1 cellular context compared by ENCODE assay signal in genomic region chr18:6920099-6920955, GRCh38.
A peak's percentile ranks its signal among the peaks of the same experiment; 100 is the strongest.
TF ChIP-seq lines count a peak whose summit lies in the region.

No MANE protein-coding gene starts in this region.

TF ChIP-seq in K562, 482 proteins besides CTCF, POLR2A, EP300 and RAD21 (continued from another document and continues in another):
- TF ChIP-seq ZNF518B (CRISPR knock-in tag; IDR thresholded peaks at IDR 0.05), result no peak
- TF ChIP-seq JUN (IDR thresholded peaks at IDR 0.05; ENCODE audit: borderline replicate concordance, low read depth, low read length), result peak; percentile 29; the same call in 1 of the 2 replicates
- TF ChIP-seq JUN (CRISPR knock-in tag; IDR thresholded peaks at IDR 0.05; ENCODE audit: borderline replicate concordance), result no peak
- TF ChIP-seq SRSF3 (IDR thresholded peaks at IDR 0.05; ENCODE audit: insufficient read depth, low read length), result no peak
- TF ChIP-seq NONO (IDR thresholded peaks at IDR 0.05; ENCODE audit: low read depth in 2 of 2, low read length in 1 of 2), result no peak
- no peak for TF ChIP-seq CBX8 (IDR thresholded peaks at IDR 0.05; ENCODE audit: borderline replicate concordance, extremely low read depth, low read depth, low read length, poor library complexity, severe bottlenecking)
- peak; percentile 39; the same call in 1 of the 2 replicates for TF ChIP-seq XRCC5 (IDR thresholded peaks at IDR 0.05; ENCODE audit: low read depth, low read length)
- peak; percentile 38 for TF ChIP-seq BRD9 (IDR thresholded peaks at IDR 0.05; ENCODE audit: low read depth, partially characterized antibody)
- 0 out of 2 replicates have a peak, but pooled peaks have one; percentile 45 for TF ChIP-seq HDGF (IDR thresholded peaks at IDR 0.05)
- TF ChIP-seq ZNF707 (CRISPR knock-in tag; conservative IDR thresholded peaks at IDR 0.05), result no peak
- TF ChIP-seq HSF4 (CRISPR knock-in tag; IDR thresholded peaks at IDR 0.05; ENCODE audit: borderline replicate concordance), result no peak
- TF ChIP-seq MAFK (IDR thresholded peaks at IDR 0.05; ENCODE audit: low read length), result 0 out of 2 replicates have a peak, but pooled peaks have one; percentile 3
- TF ChIP-seq DPF2 (IDR thresholded peaks at IDR 0.05), result 0 out of 2 replicates have a peak, but pooled peaks have one; percentile 23
- no peak for TF ChIP-seq ZNF232 (CRISPR knock-in tag; IDR thresholded peaks at IDR 0.05)
- no peak; the same call in 1 of the 2 replicates for TF ChIP-seq CTBP1 (IDR thresholded peaks at IDR 0.05; ENCODE audit: borderline replicate concordance)
- TF ChIP-seq ILF3 (IDR thresholded peaks at IDR 0.05; ENCODE audit: borderline replicate concordance), result no peak
- 0 out of 4 replicates have a peak, but pooled peaks of 1 of the 2 experiments have one; percentile 42 for TF ChIP-seq TEAD1 (CRISPR knock-in tag; IDR thresholded peaks at IDR 0.05)
- no peak for TF ChIP-seq RNF219 (CRISPR knock-in tag; IDR thresholded peaks at IDR 0.05)
- TF ChIP-seq KLF16 (IDR thresholded peaks at IDR 0.05), result no peak
- no peak for TF ChIP-seq HNRNPH1 (optimal IDR thresholded peaks at IDR 0.05; ENCODE audit: low read depth, low read length)
- no peak for TF ChIP-seq RBM15 (IDR thresholded peaks at IDR 0.05; ENCODE audit: insufficient read depth, low read length)
- peak; percentile 59; the same call in 1 of the 2 replicates for TF ChIP-seq NBN (IDR thresholded peaks at IDR 0.05; ENCODE audit: low read depth)
- peak; percentile 73; the same call in 1 of the 2 replicates for TF ChIP-seq CC2D1A (IDR thresholded peaks at IDR 0.05)
- TF ChIP-seq HLTF (IDR thresholded peaks at IDR 0.05), result peak; percentile 80
- no peak for TF ChIP-seq SAFB2 (IDR thresholded peaks at IDR 0.05; ENCODE audit: borderline replicate concordance, low read depth, low read length, severe bottlenecking)
- TF ChIP-seq RBBP5 (IDR thresholded peaks at IDR 0.05; ENCODE audit: borderline replicate concordance, insufficient read depth, low read length, poor library complexity, severe bottlenecking), result no peak
- TF ChIP-seq ETV1 (tag; conservative IDR thresholded peaks at IDR 0.05; ENCODE audit: low read depth), result no peak
- TF ChIP-seq ARID2 (IDR thresholded peaks at IDR 0.05), result peak; percentile 94
- TF ChIP-seq MLLT1 (IDR thresholded peaks at IDR 0.05), result peak; percentile 79; a peak in 3 of 4 replicates
- TF ChIP-seq EZH2 (IDR thresholded peaks at IDR 0.05; ENCODE audit: borderline replicate concordance, low read depth, low read length), result no peak
- no peak for TF ChIP-seq E2F4 (CRISPR knock-in tag; IDR thresholded peaks at IDR 0.05; ENCODE audit: low read depth)
- no peak for TF ChIP-seq ZNF695 (CRISPR knock-in tag; IDR thresholded peaks at IDR 0.05)
- TF ChIP-seq SMC3 (conservative IDR thresholded peaks at IDR 0.05; ENCODE audit: insufficient read depth, low read depth, low read length), result peak; percentile 86
- no peak for TF ChIP-seq RAD51 (IDR thresholded peaks at IDR 0.05; ENCODE audit: borderline replicate concordance, low read depth)
- no peak for TF ChIP-seq FOXM1 (IDR thresholded peaks at IDR 0.05; ENCODE audit: low read depth)
- TF ChIP-seq FOXM1 (CRISPR knock-in tag; IDR thresholded peaks at IDR 0.05; ENCODE audit: low read depth), result no peak
- peak; percentile 48 to 52; a peak in 2 of 4 replicates for TF ChIP-seq TRIM24 (IDR thresholded peaks at IDR 0.05)
- TF ChIP-seq NKRF (IDR thresholded peaks at IDR 0.05; ENCODE audit: borderline replicate concordance), result peak; percentile 43; the same call in 1 of the 2 replicates
- TF ChIP-seq ETS1 (conservative IDR thresholded peaks at IDR 0.05; ENCODE audit: control insufficient read depth, low read depth, low read length), result no peak
- TF ChIP-seq ZNF445 (CRISPR knock-in tag; IDR thresholded peaks at IDR 0.05; ENCODE audit: low read depth), result no peak
- TF ChIP-seq ZBTB49 (CRISPR knock-in tag; IDR thresholded peaks at IDR 0.05; ENCODE audit: borderline replicate concordance), result no peak
- TF ChIP-seq POU5F1 (IDR thresholded peaks at IDR 0.05; ENCODE audit: borderline replicate concordance, low read depth, low read length, partially characterized antibody), result no peak
- TF ChIP-seq MAZ (CRISPR knock-in tag; conservative IDR thresholded peaks at IDR 0.05 in 1 of 2, IDR thresholded peaks at IDR 0.05 in 1 of 2), result no peak
- TF ChIP-seq EGR1 (conservative IDR thresholded peaks at IDR 0.05), result no peak
- TF ChIP-seq NRF1 (conservative IDR thresholded peaks at IDR 0.05 in 1 of 2, IDR thresholded peaks at IDR 0.05 in 1 of 2), result 0 out of 4 replicates have a peak, but pooled peaks of 1 of the 2 experiments have one; percentile 24
- TF ChIP-seq MAX (CRISPR knock-in tag; IDR thresholded peaks at IDR 0.05), result no peak
- TF ChIP-seq ZBTB5 (IDR thresholded peaks at IDR 0.05), result peak; percentile 43; the same call in 1 of the 2 replicates
